Comparison of ENCODE assay signal across 1 cellular context in genomic region chr1:221316491-221317056, GRCh38.
TF ChIP-seq lines count a peak whose summit lies in the region.

No MANE protein-coding gene starts in this region.

TF ChIP-seq in K562, 482 proteins besides CTCF, POLR2A, EP300 and RAD21 (continued from another document):
- TF ChIP-seq CEBPZ (IDR thresholded peaks at IDR 0.05; ENCODE audit: borderline replicate concordance, low read depth, low read length), result no peak
- no peak for TF ChIP-seq SMC3 (conservative IDR thresholded peaks at IDR 0.05; ENCODE audit: insufficient read depth, low read depth, low read length)
- TF ChIP-seq IRF2 (CRISPR knock-in tag; IDR thresholded peaks at IDR 0.05), result no peak
- 0 out of 2 replicates have a peak, but pooled peaks have one; percentile 6 for TF ChIP-seq JUND (IDR thresholded peaks at IDR 0.05; ENCODE audit: borderline replicate concordance, low read depth, low read length)
- TF ChIP-seq JUND (tag; IDR thresholded peaks at IDR 0.05; ENCODE audit: borderline replicate concordance, low read depth, low read length), result no peak; the same call in 2 of the 3 replicates
- no peak for TF ChIP-seq SETDB1 (IDR thresholded peaks at IDR 0.05; ENCODE audit: low read length)
- TF ChIP-seq NFIC (IDR thresholded peaks at IDR 0.05), result no peak
- no peak for TF ChIP-seq CBX8 (IDR thresholded peaks at IDR 0.05; ENCODE audit: borderline replicate concordance, extremely low read depth, low read depth, low read length, poor library complexity, severe bottlenecking)
- TF ChIP-seq MAX (CRISPR knock-in tag; IDR thresholded peaks at IDR 0.05), result no peak
- peak; percentile 40; the same call in 1 of the 2 replicates for TF ChIP-seq ZNF584 (CRISPR knock-in tag; IDR thresholded peaks at IDR 0.05; ENCODE audit: low read depth)
- no peak for TF ChIP-seq ZNF224 (CRISPR knock-in tag; IDR thresholded peaks at IDR 0.05)
- TF ChIP-seq ZNF830 (CRISPR knock-in tag; IDR thresholded peaks at IDR 0.05), result no peak
- TF ChIP-seq POLR3A (IDR thresholded peaks at IDR 0.05; ENCODE audit: borderline replicate concordance, extremely low read depth, insufficient read depth, insufficient read length), result no peak
- TF ChIP-seq TFAM (CRISPR knock-in tag; conservative IDR thresholded peaks at IDR 0.05), result no peak
- TF ChIP-seq ZNF518B (CRISPR knock-in tag; IDR thresholded peaks at IDR 0.05), result no peak
- no peak for TF ChIP-seq SMARCB1 (IDR thresholded peaks at IDR 0.05; ENCODE audit: insufficient read length, low read depth)
- 0 out of 2 replicates have a peak, but pooled peaks have one; percentile 16 for TF ChIP-seq HIVEP1 (CRISPR knock-in tag; IDR thresholded peaks at IDR 0.05)
- no peak for TF ChIP-seq HDAC6 (IDR thresholded peaks at IDR 0.05; ENCODE audit: low read depth, low read length)
- no peak for TF ChIP-seq TFAP4 (CRISPR knock-in tag; IDR thresholded peaks at IDR 0.05; ENCODE audit: borderline replicate concordance)
- no peak for TF ChIP-seq PHF21A (IDR thresholded peaks at IDR 0.05; ENCODE audit: borderline replicate concordance, low read depth)
- peak; percentile 90 for TF ChIP-seq IRF9 (tag; IDR thresholded peaks at IDR 0.05)
- no peak for TF ChIP-seq CBX3 (IDR thresholded peaks at IDR 0.05; ENCODE audit: borderline replicate concordance in 1 of 2, low read length in 2 of 2)
- TF ChIP-seq ZNF280A (IDR thresholded peaks at IDR 0.05; ENCODE audit: low read depth, partially characterized antibody), result no peak
- no peak for TF ChIP-seq ZKSCAN3 (CRISPR knock-in tag; IDR thresholded peaks at IDR 0.05)
- TF ChIP-seq E4F1 (CRISPR knock-in tag; IDR thresholded peaks at IDR 0.05; ENCODE audit: borderline replicate concordance), result no peak
- TF ChIP-seq THAP7 (CRISPR knock-in tag; IDR thresholded peaks at IDR 0.05), result no peak
- no peak for TF ChIP-seq ZNF668 (CRISPR knock-in tag; IDR thresholded peaks at IDR 0.05)
- no peak for TF ChIP-seq ZBTB26 (CRISPR knock-in tag; IDR thresholded peaks at IDR 0.05)
- TF ChIP-seq CEBPG (CRISPR knock-in tag; IDR thresholded peaks at IDR 0.05), result peak; percentile 51
- TF ChIP-seq CEBPG (tag; conservative IDR thresholded peaks at IDR 0.05 in 1 of 2, IDR thresholded peaks at IDR 0.05 in 1 of 2), result peak; percentile 91 to 93
- peak; percentile 23; the same call in 1 of the 2 replicates for TF ChIP-seq CEBPB (tag; IDR thresholded peaks at IDR 0.05)
- TF ChIP-seq NFRKB (IDR thresholded peaks at IDR 0.05; ENCODE audit: low read depth), result peak; percentile 56; the same call in 1 of the 2 replicates
- TF ChIP-seq KLF6 (CRISPR knock-in tag; IDR thresholded peaks at IDR 0.05; ENCODE audit: borderline replicate concordance), result peak; percentile 68; the same call in 1 of the 2 replicates
- TF ChIP-seq ZNF76 (CRISPR knock-in tag; IDR thresholded peaks at IDR 0.05; ENCODE audit: borderline replicate concordance), result peak; percentile 25; the same call in 1 of the 2 replicates
- TF ChIP-seq FOXK1 (CRISPR knock-in tag; IDR thresholded peaks at IDR 0.05; ENCODE audit: borderline replicate concordance), result no peak
- TF ChIP-seq ZBTB11 (CRISPR knock-in tag; IDR thresholded peaks at IDR 0.05), result no peak
- TF ChIP-seq FOXA3 (CRISPR knock-in tag; conservative IDR thresholded peaks at IDR 0.05 in 1 of 2, IDR thresholded peaks at IDR 0.05 in 1 of 2), result 0 out of 4 replicates have a peak, but pooled peaks of 1 of the 2 experiments have one; percentile 32
